In genomic region chr12:26102954-26103353, GRCh38 we compare ENCODE assay signal across 26 cellular contexts. TPM values are rescaled to one million over a fixed set of nuclear protein-coding genes. Genes with fewer than 3 reads are reported as not detected.
"Had no signal": no experiment of that assay in that cellular context is flagged by ENCODE, and none has a peak within 500 bp of the region (broad histone marks: within the 10 kb centered on the region; RNA-seq: fewer than 3 reads in every experiment).

No MANE protein-coding gene starts in this region.

- H3K36me3 ChIP-seq: adrenal gland, breast epithelium had no signal

- H3K27ac ChIP-seq: adrenal gland, KMS-11 had no signal

- H3K4me3 ChIP-seq: adrenal gland, breast epithelium had no signal

- DNase-seq: activated CD4-positive, alpha-beta memory T cell treated with anti-CD3 and anti-CD28 coated beads, Interleukin-2, amount 10 ng/mL, durations not matched to agents 7 days and 5 days; activated CD4-positive, alpha-beta T cell treated with anti-CD3 and anti-CD28 coated beads, Interleukin-2, amount 50 U/mL, for 1 hour; activated CD4-positive, CD25-positive, alpha-beta regulatory T cell; activated gamma-delta T cell treated with Interleukin-2 at 50 U/mL for 16 hours; activated naive CD4-positive, alpha-beta T cell treated with anti-CD3 and anti-CD28 coated beads, Interleukin-2, amount 10 ng/mL, durations not matched to agents 7 days and 5 days; activated naive CD8-positive, alpha-beta T cell treated with anti-CD3 and anti-CD28 coated beads, Interleukin-2, amount 10 ng/mL, durations not matched to agents 7 days and 5 days; activated T-cell treated with anti-CD3 and anti-CD28 coated beads, Interleukin-2, amount 50 U/mL, for 72 hours; adrenal gland; anterior cingulate cortex; central memory CD4-positive, alpha-beta T cell; NCI-H1092; NCI-H1417; NCI-H1930; NCI-H2107; NCI-H2171 treated with DMSO at 0.1 percent for 48 hours; NCI-H226; NCI-H526; NCI-H774; NK-92 treated with Interleukin-12 subunit alpha and Interleukin-12 subunit beta, amount 100 ng/mL, for 24 hours; SHP77 treated with DMSO at 0.1 percent for 48 hours; T-helper 9 cell had no signal

- H3K27ac Mint-ChIP-seq: activated CD4-positive, alpha-beta memory T cell treated with anti-CD3 and anti-CD28 coated beads, Interleukin-2, amount 10 ng/mL, durations not matched to agents 7 days and 5 days; activated naive CD4-positive, alpha-beta T cell treated with anti-CD3 and anti-CD28 coated beads, Interleukin-2, amount 10 ng/mL, durations not matched to agents 7 days and 5 days; activated naive CD8-positive, alpha-beta T cell treated with anti-CD3 and anti-CD28 coated beads, Interleukin-2, amount 10 ng/mL, durations not matched to agents 7 days and 5 days; activated T-cell treated with anti-CD3 and anti-CD28 coated beads, Interleukin-2, amount 50 U/mL, for 72 hours; activated T-helper 2 cell treated with anti-CD3 and anti-CD28 coated beads, Interferon-gamma antibody, Interleukin-2, Interleukin-4, amounts not matched to agents 10 μg/mL and 5 μg/mL and 100 μg/mL, durations not matched to agents 14 hours and 24 hours and 36 hours; T-helper 1 cell treated with Interleukin-12 subunit alpha and Interleukin-12 subunit beta and Interleukin-4 antibody, amounts not matched to agents 30 μg/mL and 1 μg/mL, for 36 hours had no signal

- H3K4me1 ChIP-seq: adrenal gland, breast epithelium had no signal

- ATAC-seq: activated T-cell treated with anti-CD3 and anti-CD28 coated beads, Interleukin-2, amount 50 U/mL, for 72 hours had no signal

- H3K9me3 Mint-ChIP-seq: activated CD4-positive, alpha-beta memory T cell treated with anti-CD3 and anti-CD28 coated beads, Interleukin-2, amount 10 ng/mL, durations not matched to agents 7 days and 5 days; activated naive CD4-positive, alpha-beta T cell treated with anti-CD3 and anti-CD28 coated beads, Interleukin-2, amount 10 ng/mL, durations not matched to agents 7 days and 5 days; activated naive CD8-positive, alpha-beta T cell treated with anti-CD3 and anti-CD28 coated beads, Interleukin-2, amount 10 ng/mL, durations not matched to agents 7 days and 5 days; activated T-cell treated with anti-CD3 and anti-CD28 coated beads, Interleukin-2, amount 50 U/mL, for 72 hours; activated T-helper 2 cell treated with anti-CD3 and anti-CD28 coated beads, Interferon-gamma antibody, Interleukin-2, Interleukin-4, amounts not matched to agents 10 μg/mL and 5 μg/mL and 100 μg/mL, durations not matched to agents 14 hours and 24 hours and 36 hours; T-helper 1 cell treated with Interleukin-12 subunit alpha and Interleukin-12 subunit beta and Interleukin-4 antibody, amounts not matched to agents 30 μg/mL and 1 μg/mL, for 36 hours had no signal

- H3K4me3 Mint-ChIP-seq: activated CD4-positive, alpha-beta memory T cell treated with anti-CD3 and anti-CD28 coated beads, Interleukin-2, amount 10 ng/mL, durations not matched to agents 7 days and 5 days; activated naive CD4-positive, alpha-beta T cell treated with anti-CD3 and anti-CD28 coated beads, Interleukin-2, amount 10 ng/mL, durations not matched to agents 7 days and 5 days; activated naive CD8-positive, alpha-beta T cell treated with anti-CD3 and anti-CD28 coated beads, Interleukin-2, amount 10 ng/mL, durations not matched to agents 7 days and 5 days; activated T-cell treated with anti-CD3 and anti-CD28 coated beads, Interleukin-2, amount 50 U/mL, for 72 hours; T-helper 1 cell treated with Interleukin-12 subunit alpha and Interleukin-12 subunit beta and Interleukin-4 antibody, amounts not matched to agents 30 μg/mL and 1 μg/mL, for 36 hours had no signal

- H3K36me3 Mint-ChIP-seq: activated naive CD4-positive, alpha-beta T cell treated with anti-CD3 and anti-CD28 coated beads, Interleukin-2, amount 10 ng/mL, durations not matched to agents 7 days and 5 days; activated naive CD8-positive, alpha-beta T cell treated with anti-CD3 and anti-CD28 coated beads, Interleukin-2, amount 10 ng/mL, durations not matched to agents 7 days and 5 days had no signal

- H3K4me1 Mint-ChIP-seq: activated CD4-positive, alpha-beta memory T cell treated with anti-CD3 and anti-CD28 coated beads, Interleukin-2, amount 10 ng/mL, durations not matched to agents 7 days and 5 days; activated naive CD4-positive, alpha-beta T cell treated with anti-CD3 and anti-CD28 coated beads, Interleukin-2, amount 10 ng/mL, durations not matched to agents 7 days and 5 days; activated naive CD8-positive, alpha-beta T cell treated with anti-CD3 and anti-CD28 coated beads, Interleukin-2, amount 10 ng/mL, durations not matched to agents 7 days and 5 days had no signal

- H3K9me3 ChIP-seq: adrenal gland, breast epithelium had no signal

- H3K27me3 ChIP-seq: adrenal gland, breast epithelium had no signal

RNA-seq across cellular contexts. Expression of gene BHLHE41, which starts 21.9 kb away (rescaled TPM):
- total RNA-seq: activated CD4-positive, alpha-beta memory T cell treated with anti-CD3 and anti-CD28 coated beads, Interleukin-2, amount 10 ng/mL, durations not matched to agents 7 days and 5 days; activated CD8-positive, alpha-beta memory T cell treated with anti-CD3 and anti-CD28 coated beads for 36 hours; activated T-cell treated with anti-CD3 and anti-CD28 coated beads, Interleukin-2, amount 50 U/mL, for 72 hours; activated T-helper 2 cell treated with anti-CD3 and anti-CD28 coated beads, Interferon-gamma antibody, Interleukin-2, Interleukin-4, amounts not matched to agents 10 μg/mL and 5 μg/mL and 100 μg/mL, durations not matched to agents 14 hours and 24 hours and 36 hours had no signal
